Comparison of ENCODE assay signal across 31 cellular contexts in the genomic region with DNA sequence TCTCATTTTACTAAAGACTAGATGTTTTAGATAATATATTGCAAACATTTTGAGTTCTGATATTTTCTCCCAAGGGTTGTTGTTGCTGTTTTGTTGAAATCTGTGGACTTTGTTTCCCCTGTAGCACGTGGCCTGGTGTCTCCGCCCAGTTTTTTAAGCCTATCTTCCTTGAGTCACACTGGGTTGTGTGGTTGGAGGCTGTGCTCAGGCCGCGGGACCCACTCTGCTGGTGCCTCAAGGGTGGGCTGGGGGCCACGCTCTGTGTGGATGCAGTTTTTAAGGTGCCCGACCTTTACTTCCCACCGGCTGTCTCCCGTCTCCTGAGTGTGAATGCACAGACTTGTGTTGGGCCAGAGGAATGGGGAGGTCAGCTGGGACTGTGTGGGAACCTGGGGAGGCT. TPM values are rescaled to one million over a fixed set of nuclear protein-coding genes. Genes with fewer than 3 reads are reported as not detected.
"Had no signal": no experiment of that assay in that cellular context is flagged by ENCODE, and none has a peak within 500 bp of the region (broad histone marks: within the 10 kb centered on the region; RNA-seq: fewer than 3 reads in every experiment).

No MANE protein-coding gene starts in this region.

- H3K27me3 ChIP-seq: testis, vagina had no signal

- H3K27ac ChIP-seq: hepatocyte, left lung, spleen, testis, vagina had no signal

- H3K4me1 ChIP-seq: left lung, spleen, testis, vagina had no signal

- H3K4me3 ChIP-seq: hepatocyte, left lung, lung, spleen, testis, vagina had no signal

- ATAC-seq: activated CD4-positive, alpha-beta T cell treated with anti-CD3 and anti-CD28 coated beads for 36 hours; activated T-cell treated with anti-CD3 and anti-CD28 coated beads, Interleukin-2, amount 50 U/mL, for 4 hours; effector memory CD8-positive, alpha-beta T cell; esophagus mucosa; left lung; naive thymus-derived CD4-positive, alpha-beta T cell had no signal

- H3K4me2 ChIP-seq: hepatocyte had no signal

- H3K36me3 ChIP-seq: left lung, spleen, vagina had no signal

- H2AFZ ChIP-seq: hepatocyte had no signal

- H3K9me3 ChIP-seq: left lung, spleen, testis, vagina had no signal

- DNase-seq: activated B cell treated with CpG ODN at 0.5 μM for 24 hours; activated CD4-positive, alpha-beta T cell treated with anti-CD3 and anti-CD28 coated beads for 36 hours; activated CD4-positive, alpha-beta T cell treated with anti-CD3 and anti-CD28 coated beads, Interleukin-2, amount 50 U/mL, for 4 hours; activated CD8-positive, alpha-beta memory T cell treated with anti-CD3 and anti-CD28 coated beads for 24 hours; activated CD8-positive, alpha-beta memory T cell treated with anti-CD3 and anti-CD28 coated beads, Interleukin-2, amount 50 U/mL, for 48 hours; activated naive CD4-positive, alpha-beta T cell treated with Interleukin-2 at 50 U/mL for 16 hours; activated naive CD8-positive, alpha-beta T cell treated with anti-CD3 and anti-CD28 coated beads for 36 hours; activated T-cell treated with anti-CD3 and anti-CD28 coated beads, Interleukin-2, amount 50 U/mL, for 4 hours; effector memory CD8-positive, alpha-beta T cell; foreskin melanocyte; immature natural killer cell; kidney glomerular epithelial cell; naive thymus-derived CD4-positive, alpha-beta T cell; occipital lobe; spleen; stimulated activated CD4-positive, alpha-beta T cell treated with anti-CD3 and anti-CD28 coated beads, Interleukin-4, amount 100 ng/mL, for 1 hour; stimulated activated naive CD4-positive, alpha-beta T cell; T1000; testis had no signal

- FAIRE-seq: astrocyte, colon, endothelial cell of umbilical vein had no signal

- H3K79me2 ChIP-seq: hepatocyte had no signal

RNA-seq across cellular contexts. Expression of a gene that starts 4.2 kb away (rescaled TPM):
- total RNA-seq: activated B cell treated with CpG ODN at 0.5 μM for 24 hours; activated CD4-positive, alpha-beta T cell treated with anti-CD3 and anti-CD28 coated beads for 36 hours; activated naive CD8-positive, alpha-beta T cell treated with anti-CD3 and anti-CD28 coated beads for 36 hours; activated T-cell treated with anti-CD3 and anti-CD28 coated beads, Interleukin-2, amount 50 U/mL, for 4 hours; activated T-helper 2 cell treated with anti-CD3 and anti-CD28 coated beads, Interferon-gamma antibody, Interleukin-2, Interleukin-4, amounts not matched to agents 10 μg/mL and 5 μg/mL and 100 μg/mL, durations not matched to agents 14 hours and 24 hours and 36 hours; astrocyte; dermis microvascular lymphatic vessel endothelial cell; endothelial cell of umbilical vein; esophagus mucosa; left lung; naive thymus-derived CD4-positive, alpha-beta T cell; neural crest cell; occipital lobe; renal cortical epithelial cell; spleen; vagina had no signal
- polyA plus RNA-seq: endothelial cell of umbilical vein; immature natural killer cell; lung; naive thymus-derived CD4-positive, alpha-beta T cell; spleen had no signal

RNA-seq across cellular contexts. Expression of a gene that starts 6.2 kb away (rescaled TPM):
- total RNA-seq: activated B cell treated with CpG ODN at 0.5 μM for 24 hours; activated CD4-positive, alpha-beta T cell treated with anti-CD3 and anti-CD28 coated beads for 36 hours; activated naive CD8-positive, alpha-beta T cell treated with anti-CD3 and anti-CD28 coated beads for 36 hours; activated T-cell treated with anti-CD3 and anti-CD28 coated beads, Interleukin-2, amount 50 U/mL, for 4 hours; activated T-helper 2 cell treated with anti-CD3 and anti-CD28 coated beads, Interferon-gamma antibody, Interleukin-2, Interleukin-4, amounts not matched to agents 10 μg/mL and 5 μg/mL and 100 μg/mL, durations not matched to agents 14 hours and 24 hours and 36 hours; dermis microvascular lymphatic vessel endothelial cell; endothelial cell of umbilical vein; esophagus mucosa; left lung; lung; renal cortical epithelial cell had no signal
- polyA plus RNA-seq: endothelial cell of umbilical vein, immature natural killer cell, lung had no signal
